Comparison of ENCODE assay signal across 20 cellular contexts in genomic region chr3:189404797-189405484, GRCh38.
DNase-seq lines count a peak whose midpoint lies in the region; ATAC-seq and TF ChIP-seq lines count a peak whose summit lies in the region.
"Had no signal": no experiment of that assay in that cellular context is flagged by ENCODE, and none has a peak within 500 bp of the region (broad histone marks: within the 10 kb centered on the region; RNA-seq: fewer than 3 reads in every experiment).

No MANE protein-coding gene starts in this region.

- no peaks in the 10 kb centered on the region for H3K36me3 Mint-ChIP-seq in activated naive CD8-positive, alpha-beta T cell treated with anti-CD3 and anti-CD28 coated beads, Interleukin-2, amount 50 U/mL, for 24 hours (ENCODE audit: low read depth)
- no peaks in the 10 kb centered on the region for H3K36me3 Mint-ChIP-seq in activated naive CD8-positive, alpha-beta T cell treated with anti-CD3 and anti-CD28 coated beads for 36 hours
- H3K36me3 Mint-ChIP-seq in stimulated activated effector memory CD8-positive, alpha-beta T cell treated with anti-CD3 and anti-CD28 coated beads, Interleukin-12 subunit alpha, Interleukin-12 subunit beta, amount 100 ng/mL, for 72 hours: no peaks in the 10 kb centered on the region
- no peaks in the 10 kb centered on the region for H3K36me3 Mint-ChIP-seq in activated CD8-positive, alpha-beta memory T cell treated with anti-CD3 and anti-CD28 coated beads, Interleukin-2, amount 10 ng/mL, durations not matched to agents 7 days and 5 days

- H3K4me3 Mint-ChIP-seq in activated naive CD8-positive, alpha-beta T cell treated with anti-CD3 and anti-CD28 coated beads, Interleukin-2, amount 50 U/mL, for 24 hours: no peak overlapping the region
- no peak overlapping the region for H3K4me3 Mint-ChIP-seq in activated naive CD8-positive, alpha-beta T cell treated with anti-CD3 and anti-CD28 coated beads for 36 hours
- H3K4me3 Mint-ChIP-seq in stimulated activated effector memory CD8-positive, alpha-beta T cell treated with anti-CD3 and anti-CD28 coated beads, Interleukin-12 subunit alpha, Interleukin-12 subunit beta, amount 100 ng/mL, for 72 hours: no peak overlapping the region
- no peak overlapping the region for H3K4me3 Mint-ChIP-seq in activated CD8-positive, alpha-beta memory T cell treated with anti-CD3 and anti-CD28 coated beads, Interleukin-2, amount 10 ng/mL, durations not matched to agents 7 days and 5 days
- H3K4me3 Mint-ChIP-seq: nephron had no signal

- ATAC-seq in activated naive CD8-positive, alpha-beta T cell treated with anti-CD3 and anti-CD28 coated beads, Interleukin-2, amount 50 U/mL, for 24 hours: peak; percentile 54
- ATAC-seq in HG02973 (IDR thresholded peaks at IDR 0.05; ENCODE audit: unreplicated experiment) (peak; percentile 64), GM18909 (IDR thresholded peaks at IDR 0.05; ENCODE audit: poor library complexity, unreplicated experiment) (no peak)
- ATAC-seq in stimulated activated effector memory CD8-positive, alpha-beta T cell treated with anti-CD3 and anti-CD28 coated beads, Interleukin-12 subunit alpha, Interleukin-12 subunit beta, amount 100 ng/mL, for 72 hours: peak; percentile 73
- no peak for ATAC-seq in activated CD8-positive, alpha-beta memory T cell treated with anti-CD3 and anti-CD28 coated beads, Interleukin-2, amount 10 ng/mL, durations not matched to agents 7 days and 5 days
- ATAC-seq: gastroesophageal sphincter, HCT116, left cardiac atrium had no signal

- no peak overlapping the region for H3K27ac Mint-ChIP-seq in activated naive CD8-positive, alpha-beta T cell treated with anti-CD3 and anti-CD28 coated beads, Interleukin-2, amount 50 U/mL, for 24 hours
- H3K27ac Mint-ChIP-seq in activated naive CD8-positive, alpha-beta T cell treated with anti-CD3 and anti-CD28 coated beads for 36 hours: no peak overlapping the region
- H3K27ac Mint-ChIP-seq in stimulated activated effector memory CD8-positive, alpha-beta T cell treated with anti-CD3 and anti-CD28 coated beads, Interleukin-12 subunit alpha, Interleukin-12 subunit beta, amount 100 ng/mL, for 72 hours: no peak overlapping the region
- no peak overlapping the region for H3K27ac Mint-ChIP-seq in activated CD8-positive, alpha-beta memory T cell treated with anti-CD3 and anti-CD28 coated beads, Interleukin-2, amount 10 ng/mL, durations not matched to agents 7 days and 5 days

- DNase-seq in activated naive CD8-positive, alpha-beta T cell treated with anti-CD3 and anti-CD28 coated beads, Interleukin-2, amount 50 U/mL, for 24 hours: no peak
- no peak for DNase-seq in activated naive CD8-positive, alpha-beta T cell treated with anti-CD3 and anti-CD28 coated beads for 36 hours
- DNase-seq in GM20000 (ENCODE audit: low spot score): peak; percentile 18
- DNase-seq in stimulated activated effector memory CD8-positive, alpha-beta T cell treated with anti-CD3 and anti-CD28 coated beads, Interleukin-12 subunit alpha, Interleukin-12 subunit beta, amount 100 ng/mL, for 72 hours (ENCODE audit: low spot score in 2 of 2): no peak
- DNase-seq in activated CD8-positive, alpha-beta memory T cell treated with anti-CD3 and anti-CD28 coated beads, Interleukin-2, amount 10 ng/mL, durations not matched to agents 7 days and 5 days: no peak
- no peak for DNase-seq in COR-L47 (lab: John Stamatoyannopoulos, UW)
- DNase-seq: activated CD4-positive, alpha-beta T cell treated with anti-CD3 and anti-CD28 coated beads for 1 hour; anterior cingulate cortex; BE2C; cerebellar nuclear complex; left cardiac atrium; NCI-H524; posterior cingulate gyrus; stimulated activated CD4-positive, alpha-beta T cell treated with anti-CD3 and anti-CD28 coated beads, Interleukin-1b, Interleukin-23, amount 100 ng/mL, for 48 hours; SW 1271 had no signal

- CTCF ChIA-PET in activated CD8-positive, alpha-beta memory T cell treated with anti-CD3 and anti-CD28 coated beads, Interleukin-2, amount 10 ng/mL, durations not matched to agents 7 days and 5 days (lab: Charles Lee): no interaction called here

- no peak for TF ChIP-seq CTCF in GM20000 (IDR thresholded peaks at IDR 0.05; ENCODE audit: extremely low read depth, missing control alignments)

- H3K27me3 Mint-ChIP-seq in activated naive CD8-positive, alpha-beta T cell treated with anti-CD3 and anti-CD28 coated beads, Interleukin-2, amount 50 U/mL, for 24 hours: no peaks in the 10 kb centered on the region
- H3K27me3 Mint-ChIP-seq in activated naive CD8-positive, alpha-beta T cell treated with anti-CD3 and anti-CD28 coated beads for 36 hours: no peaks in the 10 kb centered on the region
- no peaks in the 10 kb centered on the region for H3K27me3 Mint-ChIP-seq in activated CD8-positive, alpha-beta memory T cell treated with anti-CD3 and anti-CD28 coated beads, Interleukin-2, amount 10 ng/mL, durations not matched to agents 7 days and 5 days

- peaks cover 11% of the 10 kb centered on the region for H3K4me1 Mint-ChIP-seq in activated naive CD8-positive, alpha-beta T cell treated with anti-CD3 and anti-CD28 coated beads, Interleukin-2, amount 50 U/mL, for 24 hours
- H3K4me1 Mint-ChIP-seq in activated naive CD8-positive, alpha-beta T cell treated with anti-CD3 and anti-CD28 coated beads for 36 hours: peaks cover 7% of the 10 kb centered on the region
- peaks cover 10% of the 10 kb centered on the region for H3K4me1 Mint-ChIP-seq in stimulated activated effector memory CD8-positive, alpha-beta T cell treated with anti-CD3 and anti-CD28 coated beads, Interleukin-12 subunit alpha, Interleukin-12 subunit beta, amount 100 ng/mL, for 72 hours
- peaks cover 6% of the 10 kb centered on the region for H3K4me1 Mint-ChIP-seq in activated CD8-positive, alpha-beta memory T cell treated with anti-CD3 and anti-CD28 coated beads, Interleukin-2, amount 10 ng/mL, durations not matched to agents 7 days and 5 days

- peaks cover 3% of the 10 kb centered on the region for H3K9me3 Mint-ChIP-seq in activated naive CD8-positive, alpha-beta T cell treated with anti-CD3 and anti-CD28 coated beads, Interleukin-2, amount 50 U/mL, for 24 hours
- H3K9me3 Mint-ChIP-seq in activated naive CD8-positive, alpha-beta T cell treated with anti-CD3 and anti-CD28 coated beads for 36 hours: no peaks in the 10 kb centered on the region
- H3K9me3 Mint-ChIP-seq in stimulated activated effector memory CD8-positive, alpha-beta T cell treated with anti-CD3 and anti-CD28 coated beads, Interleukin-12 subunit alpha, Interleukin-12 subunit beta, amount 100 ng/mL, for 72 hours: no peaks in the 10 kb centered on the region
- H3K9me3 Mint-ChIP-seq in activated CD8-positive, alpha-beta memory T cell treated with anti-CD3 and anti-CD28 coated beads, Interleukin-2, amount 10 ng/mL, durations not matched to agents 7 days and 5 days (ENCODE audit: low read depth): no peaks in the 10 kb centered on the region
- H3K9me3 Mint-ChIP-seq: nephron had no signal

Comparison
In these comparisons a context has a peak if more than half of its experiments do, and no peak if none do; other contexts are left out.
1. ATAC-seq: peak in activated naive CD8-positive, alpha-beta T cell treated with anti-CD3 and anti-CD28 coated beads, Interleukin-2, amount 50 U/mL, for 24 hours (single experiment), HG02973 (single experiment) and stimulated activated effector memory CD8-positive, alpha-beta T cell treated with anti-CD3 and anti-CD28 coated beads, Interleukin-12 subunit alpha, Interleukin-12 subunit beta, amount 100 ng/mL, for 72 hours (single experiment); none in GM18909 (single experiment) and activated CD8-positive, alpha-beta memory T cell treated with anti-CD3 and anti-CD28 coated beads, Interleukin-2, amount 10 ng/mL, durations not matched to agents 7 days and 5 days (single experiment).